1 cellular context compared by ENCODE assay signal in genomic region chr12:56119361-56119796, GRCh38.
TF ChIP-seq lines count a peak whose summit lies in the region.

No MANE protein-coding gene starts in this region.

TF ChIP-seq in H1, 55 proteins besides CTCF, POLR2A, EP300 and RAD21:
- TF ChIP-seq JUND (IDR thresholded peaks at IDR 0.05; ENCODE audit: low read length) (no peak), SIN3A (conservative IDR thresholded peaks at IDR 0.05 in 1 of 2, IDR thresholded peaks at IDR 0.05 in 1 of 2; ENCODE audit: low read depth in 1 of 2, low read length in 2 of 2) (peak; percentile 89 to 93), BRCA1 (IDR thresholded peaks at IDR 0.05; ENCODE audit: low read depth, low read length) (no peak), YY1 (IDR thresholded peaks at IDR 0.05; ENCODE audit: low read depth, low read length) (no peak), MAX (IDR thresholded peaks at IDR 0.05) (peak; percentile 96), SIRT6 (IDR thresholded peaks at IDR 0.05; ENCODE audit: low read length) (no peak), CHD7 (IDR thresholded peaks at IDR 0.05; ENCODE audit: insufficient replicate concordance, low read length) (no peak), USF2 (IDR thresholded peaks at IDR 0.05; ENCODE audit: low read length) (peak; percentile 70), CEBPB (IDR thresholded peaks at IDR 0.05; ENCODE audit: low read depth, low read length) (0 out of 2 replicates have a peak, but pooled peaks have one; percentile 53), GTF2F1 (IDR thresholded peaks at IDR 0.05; ENCODE audit: borderline replicate concordance, low read depth, low read length) (no peak; the same call in 1 of the 2 replicates)
- TF ChIP-seq, protein P1, sequence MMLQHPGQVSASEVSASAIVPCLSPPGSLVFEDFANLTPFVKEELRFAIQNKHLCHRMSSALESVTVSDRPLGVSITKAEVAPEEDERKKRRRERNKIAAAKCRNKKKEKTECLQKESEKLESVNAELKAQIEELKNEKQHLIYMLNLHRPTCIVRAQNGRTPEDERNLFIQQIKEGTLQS (IDR thresholded peaks at IDR 0.05; ENCODE audit: insufficient read depth, low read depth, low read length), result 0 out of 2 replicates have a peak, but pooled peaks have one; percentile 29
